2 cellular contexts compared by ENCODE assay signal in genomic region chr1:6927626-6928025, GRCh38.
TF ChIP-seq lines count a peak whose summit lies in the region.

No MANE protein-coding gene starts in this region.

TF ChIP-seq in SK-N-SH, 30 proteins besides CTCF, POLR2A, EP300 and RAD21 (continued from another document):
- no peak for TF ChIP-seq IRF3 (IDR thresholded peaks at IDR 0.05; ENCODE audit: low read depth, low read length)
- no peak for TF ChIP-seq YY1 (IDR thresholded peaks at IDR 0.05; ENCODE audit: low read depth)
- TF ChIP-seq MAX (IDR thresholded peaks at IDR 0.05; ENCODE audit: low read depth): no peak
- TF ChIP-seq EZH2phosphoT487 (IDR thresholded peaks at IDR 0.05; ENCODE audit: borderline replicate concordance, low read depth): no peak
- TF ChIP-seq FOSL2 (IDR thresholded peaks at IDR 0.05; ENCODE audit: borderline replicate concordance, low read depth): no peak
- no peak for TF ChIP-seq MXI1 (IDR thresholded peaks at IDR 0.05; ENCODE audit: low read depth, low read length)
- TF ChIP-seq FOXM1 (IDR thresholded peaks at IDR 0.05; ENCODE audit: low read depth): no peak
- no peak for TF ChIP-seq RFX5 (IDR thresholded peaks at IDR 0.05; ENCODE audit: low read length)
- no peak for TF ChIP-seq POLR2AphosphoS5 (IDR thresholded peaks at IDR 0.05; ENCODE audit: low read depth, low read length)
- no peak for TF ChIP-seq GATA2 (CRISPR knock-in tag; IDR thresholded peaks at IDR 0.05)
- no peak for TF ChIP-seq NRF1 (IDR thresholded peaks at IDR 0.05; ENCODE audit: low read depth, low read length)
- no peak for TF ChIP-seq SMC3 (IDR thresholded peaks at IDR 0.05; ENCODE audit: low read depth, low read length)

TF ChIP-seq in SK-N-SH treated with all-trans-retinoic acid at 6 μM for 48 hours, 23 proteins besides CTCF, POLR2A, EP300 and RAD21 (continued from another document):
- TF ChIP-seq ARNTL (CRISPR knock-in tag; IDR thresholded peaks at IDR 0.05; ENCODE audit: borderline replicate concordance, low read depth) (no peak), RARB (CRISPR knock-in tag; IDR thresholded peaks at IDR 0.05) (no peak), POU6F1 (CRISPR knock-in tag; IDR thresholded peaks at IDR 0.05; ENCODE audit: borderline replicate concordance, low read depth) (no peak), ZC3H10 (CRISPR knock-in tag; IDR thresholded peaks at IDR 0.05) (no peak)
